ENCODE assay signal across 10 cellular contexts in the genomic region with DNA sequence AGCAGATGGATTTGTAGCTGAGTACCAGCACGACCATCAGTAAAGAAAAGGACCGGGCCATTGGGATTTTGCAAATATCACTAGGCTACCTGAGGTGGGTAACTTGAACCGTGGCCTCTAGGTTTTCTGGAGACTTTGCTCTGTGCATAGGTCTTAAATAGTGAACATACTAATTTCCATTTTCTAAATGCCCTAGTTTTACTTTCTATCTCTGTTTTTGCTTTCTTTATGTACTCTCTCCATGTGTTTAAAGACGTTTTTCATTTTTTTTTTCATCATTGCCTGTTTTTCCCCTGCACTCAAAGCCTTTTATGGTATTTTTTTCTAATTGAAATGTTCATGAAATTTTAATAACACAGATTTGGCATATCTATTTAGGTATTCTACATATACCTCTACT. TPM values are rescaled to one million over a fixed set of nuclear protein-coding genes. Genes with fewer than 3 reads are reported as not detected.
"Had no signal": no experiment of that assay in that cellular context is flagged by ENCODE, and none has a peak within 500 bp of the region (broad histone marks: within the 10 kb centered on the region; RNA-seq: fewer than 3 reads in every experiment).

Gene IFNA7, minus strand, starts transcription at position 101 of the 400 bp plus-strand sequence. Its CDS starts 40 bp downstream, at position 61.

RNA-seq across cellular contexts. Expression of gene IFNA7, which starts in this region (rescaled TPM):
- total RNA-seq: OCI-LY7, PC-3, PC-9, Peyer's patch, Right ventricle myocardium inferior, Right ventricle myocardium superior, RPMI7951, SJCRH30, SJSA1, SK-MEL-5 had no signal
